Comparison of ENCODE assay signal across 12 cellular contexts in the genomic region with DNA sequence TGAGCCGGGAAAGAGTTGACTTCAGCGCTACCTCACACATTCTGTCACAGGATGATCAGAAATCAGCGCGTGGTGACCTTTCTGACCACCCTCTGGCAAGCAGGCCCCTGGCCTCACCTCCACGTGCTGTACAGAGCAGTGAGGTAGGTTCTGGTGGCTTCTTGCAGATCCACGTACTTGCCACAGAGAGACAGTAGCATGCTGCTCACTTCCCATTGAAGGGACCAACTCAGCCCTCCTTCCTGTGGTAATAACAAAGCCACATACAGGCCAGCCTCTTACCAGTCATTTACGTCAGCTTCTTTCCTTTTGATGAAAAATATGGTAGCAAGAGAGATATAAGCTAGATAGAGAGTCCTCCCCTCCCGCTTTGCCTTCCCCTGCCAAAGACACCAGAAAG.
DNase-seq lines count a peak whose midpoint lies in the region; ATAC-seq, FAIRE-seq and TF ChIP-seq lines count a peak whose summit lies in the region.
"Had no signal": no experiment of that assay in that cellular context is flagged by ENCODE, and none has a peak within 500 bp of the region (broad histone marks: within the 10 kb centered on the region; RNA-seq: fewer than 3 reads in every experiment).

No MANE protein-coding gene starts in this region.

- no peak overlapping the region for H2BK20ac ChIP-seq in H1 (ENCODE audit: low read length)

- no peaks in the 10 kb centered on the region for H3K79me2 ChIP-seq in H1 (ENCODE audit: control insufficient read depth in 1 of 2, insufficient read depth in 2 of 2, low read length in 2 of 2)
- no peaks in the 10 kb centered on the region for H3K79me2 ChIP-seq in GM23248 (ENCODE audit: insufficient read depth)
- H3K79me2 ChIP-seq in HepG2 (ENCODE audit: insufficient read depth, low read length), result no peaks in the 10 kb centered on the region

- TF ChIP-seq RAD21 in H1 (IDR thresholded peaks at IDR 0.05 in 1 of 2, conservative IDR thresholded peaks at IDR 0.05 in 1 of 2; ENCODE audit: low read depth in 2 of 2, low read length in 2 of 2) (peak; percentile 52 to 58), HepG2 (CRISPR knock-in tag; IDR thresholded peaks at IDR 0.05) (no peak)

- no peaks in the 10 kb centered on the region for H4K20me1 ChIP-seq in H1 (replicated peaks in 1 of 2; ENCODE audit: control insufficient read depth in 1 of 2, insufficient read depth in 2 of 2, low read length in 2 of 2)
- no peaks in the 10 kb centered on the region for H4K20me1 ChIP-seq in GM23248 (ENCODE audit: insufficient read depth)
- H4K20me1 ChIP-seq in HepG2 (ENCODE audit: insufficient read depth, low read length), result no peaks in the 10 kb centered on the region

- H3K36me3 Mint-ChIP-seq in activated CD4-positive, alpha-beta memory T cell treated with anti-CD3 and anti-CD28 coated beads for 36 hours, result no peaks in the 10 kb centered on the region
- H3K36me3 Mint-ChIP-seq in chondrocyte (ENCODE audit: low read depth), result no peaks in the 10 kb centered on the region

- H2AFZ ChIP-seq in H1 (ENCODE audit: low read length), result no peak overlapping the region
- no peak overlapping the region for H2AFZ ChIP-seq in GM23248
- H2AFZ ChIP-seq in HepG2 (ENCODE audit: low read length), result no peak overlapping the region

- H3K9me3 ChIP-seq in H1 (ENCODE audit: insufficient read depth in 2 of 2, low read depth in 1 of 2, low read length in 1 of 2) (no peaks in the 10 kb centered on the region), GM23248 (ENCODE audit: low read depth) (no peaks in the 10 kb centered on the region), HepG2 (ENCODE audit: low read length) (peaks cover 59% of the 10 kb centered on the region)
- H3K9me3 ChIP-seq: heart right ventricle had no signal

- H3K27ac ChIP-seq in H1 (ENCODE audit: low read depth, low read length) (no peak overlapping the region), GM23248 (no peak overlapping the region), HepG2 (ENCODE audit: extremely low read length, insufficient read depth, low read length) (no peak overlapping the region)
- H3K27ac ChIP-seq: heart right ventricle had no signal

- H3K9ac ChIP-seq in H1 (replicated peaks in 1 of 4; ENCODE audit: extremely low read depth in 1 of 4, low read depth in 3 of 4, low read length in 3 of 4), result no peak overlapping the region
- H3K9ac ChIP-seq in GM23248, result no peak overlapping the region
- H3K9ac ChIP-seq in HepG2 (ENCODE audit: insufficient read depth, low read depth, low read length), result no peak overlapping the region

- no peak overlapping the region for H2BK12ac ChIP-seq in H1 (ENCODE audit: low read depth, low read length)

- no peak for ATAC-seq in HepG2
- ATAC-seq: heart right ventricle had no signal

- POLR2A ChIA-PET in activated CD4-positive, alpha-beta memory T cell treated with anti-CD3 and anti-CD28 coated beads for 36 hours (lab: Charles Lee), result no interaction called here
- POLR2A ChIA-PET in H1 (lab: Charles Lee; ENCODE audit: partially characterized antibody), result no interaction called here
- POLR2A ChIA-PET in HepG2 (lab: Yijun Ruan, JAX), result no interaction called here

- CTCF ChIA-PET in activated CD4-positive, alpha-beta memory T cell treated with anti-CD3 and anti-CD28 coated beads for 36 hours (lab: Charles Lee), result interaction anchor here (0.8 to 1.4 kb wide), 4 partner anchors 11 to 311 kb away, joined by 3 to 5 read pairs (median 4); no protein-coding TSS in a partner anchor
- CTCF ChIA-PET in H1 (lab: Charles Lee; ENCODE audit: partially characterized antibody) (interaction anchor here (0.8 to 2.2 kb wide), 5 partner anchors 64 to 232 kb away, joined by 3 to 11 read pairs (median 4); no protein-coding TSS in a partner anchor), HepG2 (lab: Yijun Ruan, JAX; ENCODE audit: low intra/inter-chr PET ratio, low total read pairs) (no interaction called here)

- H3K4me3 ChIP-seq in H1 (ENCODE audit: extremely low read depth in 1 of 4, insufficient read depth in 2 of 4, low read depth in 3 of 4, low read length in 4 of 4) (no peak overlapping the region), GM23248 (no peak overlapping the region), HepG2 (replicated peaks in 1 of 3; ENCODE audit: insufficient read depth in 1 of 3, low read depth in 2 of 3, low read length in 3 of 3) (no peak overlapping the region)
- H3K4me3 ChIP-seq: heart right ventricle had no signal

- H3F3A ChIP-seq in GM23248 (ENCODE audit: insufficient read depth), result no peaks in the 10 kb centered on the region

- no peaks in the 10 kb centered on the region for H3K9me2 ChIP-seq in GM23248 (ENCODE audit: insufficient read depth)

- WGBS in H1 (ENCODE audit: extremely low coverage in 1 of 2, insufficient coverage in 1 of 2, insufficient read length in 1 of 2, insufficient replicate concordance in 2 of 2, low coverage in 1 of 2, low lambda C conversion rate in 2 of 2, missing lambda C conversion rate in 1 of 2), 2 experiments, result 77% methylated on average over 8 of the region's 8 CpGs; no CpG with 5 or more reads in 1 of the 2 experiments
- WGBS in GM23248 (ENCODE audit: low coverage in 1 of 2, low lambda C conversion rate in 2 of 2, missing lambda C conversion rate in 2 of 2), 2 experiments, result 6 to 14% methylated on average over 8 of the region's 8 CpGs
- 10% methylated on average over 4 of the region's 8 CpGs for WGBS in HepG2 (ENCODE audit: low lambda C conversion rate)

- H3K9me3 Mint-ChIP-seq in activated CD4-positive, alpha-beta memory T cell treated with anti-CD3 and anti-CD28 coated beads for 36 hours, result no peaks in the 10 kb centered on the region
- no peaks in the 10 kb centered on the region for H3K9me3 Mint-ChIP-seq in chondrocyte (ENCODE audit: low read depth)

- no peak overlapping the region for H3K27ac Mint-ChIP-seq in activated CD4-positive, alpha-beta memory T cell treated with anti-CD3 and anti-CD28 coated beads for 36 hours
- no peak overlapping the region for H3K27ac Mint-ChIP-seq in chondrocyte (ENCODE audit: unreplicated experiment)
- H3K27ac Mint-ChIP-seq: B cell had no signal

- TF ChIP-seq EP300 in H1 (IDR thresholded peaks at IDR 0.05; ENCODE audit: borderline replicate concordance in 1 of 2, low read depth in 2 of 2, low read length in 2 of 2) (no peak), HepG2 (IDR thresholded peaks at IDR 0.05; ENCODE audit: low read depth in 2 of 2, low read length in 2 of 2) (no peak), HepG2 (CRISPR knock-in tag; IDR thresholded peaks at IDR 0.05; ENCODE audit: borderline replicate concordance) (no peak)

- no peak overlapping the region for H2BK5ac ChIP-seq in H1 (ENCODE audit: low read depth, low read length)

- no peak for TF ChIP-seq POLR2A in H1 (IDR thresholded peaks at IDR 0.05; ENCODE audit: control extremely low read depth in 1 of 2, low read depth in 2 of 2, low read length in 2 of 2)
- no peak for TF ChIP-seq POLR2A in HepG2 (IDR thresholded peaks at IDR 0.05; ENCODE audit: insufficient read depth in 1 of 2, low read depth in 2 of 2, low read length in 2 of 2)

- intact Hi-C loops in activated CD4-positive, alpha-beta memory T cell treated with anti-CD3 and anti-CD28 coated beads for 36 hours (cut with micrococcal nuclease), result loop anchor here (1.0 to 10.0 kb wide), 3 partner anchors 128 to 312 kb away; no protein-coding TSS in a partner anchor
- intact Hi-C loops in HepG2 (cut with micrococcal nuclease; ENCODE audit: unreplicated experiment), result no loop called here

- no peak overlapping the region for H2AK5ac ChIP-seq in H1 (ENCODE audit: low read depth, low read length)

- BruUV-seq in HepG2 (replicated peaks; lab: Mats Ljungman, UMichigan), result no TSS peak

- TF ChIP-seq CTCF in H1 (IDR thresholded peaks at IDR 0.05; ENCODE audit: control extremely low read depth in 1 of 3, insufficient read depth in 1 of 3, low read depth in 1 of 3, low read length in 3 of 3) (peak in 1 of 3 experiments; percentile 41; a peak in 1 of 4 replicates), chondrocyte (IDR thresholded peaks at IDR 0.05) (no peak), HepG2 (CRISPR knock-in tag; IDR thresholded peaks at IDR 0.05) (no peak)

- H3K79me1 ChIP-seq in H1 (ENCODE audit: low read depth, low read length), result no peaks in the 10 kb centered on the region

- no peak overlapping the region for H4K8ac ChIP-seq in H1 (ENCODE audit: extremely low read depth, insufficient read depth, low read length)

- H3K56ac ChIP-seq in H1 (replicated peaks; ENCODE audit: insufficient read length, low read depth, low read length), result no peak overlapping the region

- H4K5ac ChIP-seq in H1 (ENCODE audit: insufficient read length, low read depth, low read length), result no peak overlapping the region

- no peak for FAIRE-seq in H1 (lab: Jason Lieb, UNC)
- no peak for FAIRE-seq in HepG2 (lab: Jason Lieb, UNC)

- H3K4me2 ChIP-seq in H1 (ENCODE audit: insufficient read depth in 1 of 2, low read depth in 2 of 2, low read length in 2 of 2), result no peak overlapping the region
- no peak overlapping the region for H3K4me2 ChIP-seq in GM23248 (ENCODE audit: unreplicated experiment)
- no peak overlapping the region for H3K4me2 ChIP-seq in HepG2 (ENCODE audit: low read depth, low read length)

- DNase-seq in stimulated activated CD4-positive, alpha-beta T cell treated with anti-CD3 and anti-CD28 coated beads, Interleukin-1b, Interleukin-23, amount 100 ng/mL, for 48 hours, result peak; percentile 34
- DNase-seq in stimulated activated CD4-positive, alpha-beta T cell treated with anti-CD3 and anti-CD28 coated beads, Interleukin-4, amount 100 ng/mL, for 1 hour, result no peak
- DNase-seq in activated CD4-positive, alpha-beta memory T cell treated with anti-CD3 and anti-CD28 coated beads for 36 hours, result peak; percentile 37
- DNase-seq in H1 (ENCODE audit: low read depth in 1 of 2, low spot score in 2 of 2), result no peak
- no peak for DNase-seq in NCI-H1417 treated with DMSO at 0.1 percent for 48 hours (lab: John Stamatoyannopoulos, UW)
- DNase-seq in GM23248, result no peak
- DNase-seq in chondrocyte (ENCODE audit: low spot score), result no peak
- no peak for DNase-seq in HepG2 (ENCODE audit: low spot score)
- DNase-seq: anterior cingulate cortex, heart right ventricle, NCI-H187 treated with DMSO at 0.1 percent for 48 hours had no signal

- H3K18ac ChIP-seq in H1 (ENCODE audit: extremely low read depth, low read length), result no peak overlapping the region

- no peak overlapping the region for H3K23ac ChIP-seq in H1 (ENCODE audit: insufficient read length)

- H3K4ac ChIP-seq in H1 (replicated peaks; ENCODE audit: insufficient read length, low read depth, low read length), result no peak overlapping the region

- H3K14ac ChIP-seq in H1 (ENCODE audit: insufficient read length), result no peak overlapping the region

- no peaks in the 10 kb centered on the region for H3K23me2 ChIP-seq in H1 (ENCODE audit: low read depth, low read length)

- peaks cover 9% of the 10 kb centered on the region for H3K27me3 Mint-ChIP-seq in activated CD4-positive, alpha-beta memory T cell treated with anti-CD3 and anti-CD28 coated beads for 36 hours
- peaks cover 18% of the 10 kb centered on the region for H3K27me3 Mint-ChIP-seq in chondrocyte (ENCODE audit: low read depth)
- H3K27me3 Mint-ChIP-seq: B cell had no signal

- H4K91ac ChIP-seq in H1 (replicated peaks; ENCODE audit: insufficient read length, low read length), result no peak overlapping the region

- H2BK120ac ChIP-seq in H1 (replicated peaks; ENCODE audit: low read depth, low read length), result no peak overlapping the region

- H3K4me1 Mint-ChIP-seq in activated CD4-positive, alpha-beta memory T cell treated with anti-CD3 and anti-CD28 coated beads for 36 hours (ENCODE audit: low read depth), result peaks cover 7% of the 10 kb centered on the region
- H3K4me1 Mint-ChIP-seq in chondrocyte (ENCODE audit: low read depth), result no peaks in the 10 kb centered on the region

- no peak overlapping the region for H3K4me3 Mint-ChIP-seq in activated CD4-positive, alpha-beta memory T cell treated with anti-CD3 and anti-CD28 coated beads for 36 hours
- no peak overlapping the region for H3K4me3 Mint-ChIP-seq in chondrocyte (ENCODE audit: unreplicated experiment)
- H3K4me3 Mint-ChIP-seq: B cell had no signal

- in situ Hi-C loops in GM23248 (cut with MboI), result no loop called here
- in situ Hi-C loops in HepG2 (cut with HindIII; ENCODE audit: extremely low pct_ligation_motif_present, low pct_unique_long_range_greater_than_20kb), result no loop called here

- H3K27me3 ChIP-seq in H1 (replicated peaks in 1 of 4; ENCODE audit: control insufficient read depth in 3 of 4, extremely low read depth in 1 of 4, insufficient read depth in 3 of 4, low read length in 3 of 4) (no peaks in the 10 kb centered on the region), GM23248 (replicated peaks; ENCODE audit: insufficient read depth) (no peaks in the 10 kb centered on the region), HepG2 (ENCODE audit: control insufficient read depth in 1 of 2, insufficient read depth in 2 of 2, low read length in 2 of 2) (no peaks in the 10 kb centered on the region)
- H3K27me3 ChIP-seq: heart right ventricle had no signal

- 0 out of 2 replicates have a peak overlapping the region, but pooled peaks have one; percentile 21 for H2BK15ac ChIP-seq in H1 (ENCODE audit: low read length)

- H3K4me1 ChIP-seq in H1 (replicated peaks in 1 of 4; ENCODE audit: control insufficient read depth in 3 of 4, insufficient read depth in 4 of 4, low read length in 3 of 4) (no peaks in the 10 kb centered on the region), GM23248 (ENCODE audit: insufficient read depth) (no peaks in the 10 kb centered on the region), HepG2 (ENCODE audit: insufficient read depth, low read length) (no peaks in the 10 kb centered on the region)
- H3K4me1 ChIP-seq: heart right ventricle had no signal

- H3K36me3 ChIP-seq in H1 (ENCODE audit: control insufficient read depth in 2 of 4, insufficient read depth in 4 of 4, low read length in 3 of 4) (no peaks in the 10 kb centered on the region), GM23248 (ENCODE audit: low read depth) (no peaks in the 10 kb centered on the region), HepG2 (replicated peaks in 1 of 2; ENCODE audit: control insufficient read depth in 1 of 2, insufficient read depth in 2 of 2, low read length in 2 of 2) (no peaks in the 10 kb centered on the region)
- H3K36me3 ChIP-seq: heart right ventricle had no signal

Comparison
In these comparisons a context has a peak if more than half of its experiments do, and no peak if none do; other contexts are left out.
1. DNase-seq: peak in stimulated activated CD4-positive, alpha-beta T cell treated with anti-CD3 and anti-CD28 coated beads, Interleukin-1b, Interleukin-23, amount 100 ng/mL, for 48 hours (single experiment) and activated CD4-positive, alpha-beta memory T cell treated with anti-CD3 and anti-CD28 coated beads for 36 hours (single experiment); none in stimulated activated CD4-positive, alpha-beta T cell treated with anti-CD3 and anti-CD28 coated beads, Interleukin-4, amount 100 ng/mL, for 1 hour (single experiment), H1 (0 of 2), NCI-H1417 treated with DMSO at 0.1 percent for 48 hours (single experiment), GM23248 (single experiment), chondrocyte (single experiment) and HepG2 (single experiment).